7 cellular contexts compared by ENCODE assay signal in genomic region chr2:75627902-75628504, GRCh38. TPM values are rescaled to one million over a fixed set of nuclear protein-coding genes. Genes with fewer than 3 reads are reported as not detected.
DNase-seq lines count a peak whose midpoint lies in the region; ATAC-seq, FAIRE-seq and TF ChIP-seq lines count a peak whose summit lies in the region.

No MANE protein-coding gene starts in this region.

- DNase-seq in GM12891 (ENCODE audit: insufficient read length, low spot score) (peak; percentile 32), NCI-H128 (lab: John Stamatoyannopoulos, UW; ENCODE audit: unreplicated experiment) (peak; percentile 23), T-cell (peak in 32 of 34 experiments; percentile 13 to 62 (median 44)), amygdala (lab: John Stamatoyannopoulos, UW) (peak in 42 of 56 donors; percentile 1 to 80 (median 30)), hepatocyte (ENCODE audit: low spot score) (peak; percentile 90), small intestine (peak; percentile 67)

- no peaks in the 10 kb centered on the region for H3K4me1 Mint-ChIP-seq in T-cell

- peaks cover 30 to 38% of the 10 kb centered on the region in 2 donors for H3K27me3 Mint-ChIP-seq in T-cell

- no peak overlapping the region for H3K27ac Mint-ChIP-seq in T-cell

- CTCF ChIA-PET in T-cell (lab: Charles Lee): interaction anchor here (0.6 to 2.0 kb wide), 8 partner anchors 9 to 937 kb away, joined by 3 to 7 read pairs (median 3); no protein-coding TSS in a partner anchor

- peak; percentile 98 for TF ChIP-seq CTCF in hepatocyte (IDR thresholded peaks at IDR 0.05; ENCODE audit: poor library complexity)

- H3K9me2 ChIP-seq in hepatocyte (replicated peaks; ENCODE audit: insufficient read depth): no peaks in the 10 kb centered on the region

- H3K4me2 ChIP-seq in hepatocyte: peak overlapping the region; percentile 4

- H3K4me3 ChIP-seq in hepatocyte (no peak overlapping the region), small intestine (ENCODE audit: low read depth in 1 of 2, low read length in 2 of 2) (no peak overlapping the region)

- H3K79me2 ChIP-seq in hepatocyte: no peaks in the 10 kb centered on the region

- no peaks in the 10 kb centered on the region for H4K20me1 ChIP-seq in hepatocyte (ENCODE audit: insufficient read depth, poor library complexity, severe bottlenecking)

- no peak overlapping the region for H2AFZ ChIP-seq in hepatocyte

- TF ChIP-seq POLR2A in GM12891 (IDR thresholded peaks at IDR 0.05; ENCODE audit: low read depth, low read length): no peak

- ATAC-seq in HG02588 (IDR thresholded peaks at IDR 0.05; ENCODE audit: unreplicated experiment) (peak; percentile 82), T-cell (replicated peaks in 1 of 4) (peak; percentile 60 to 63 (median 62))

- H3K4me3 Mint-ChIP-seq in T-cell: no peak overlapping the region

- H3K27ac ChIP-seq in hepatocyte (no peak overlapping the region), small intestine (ENCODE audit: low read depth in 1 of 2, low read length in 1 of 2) (no peak overlapping the region)

- FAIRE-seq in GM12891 (lab: Jason Lieb, UNC) (peak; percentile 93), small intestine (lab: Jason Lieb, UNC) (peak; percentile 36)

- H3K9me3 ChIP-seq in hepatocyte (ENCODE audit: low read depth): no peaks in the 10 kb centered on the region
- no peaks in the 10 kb centered on the region for H3K9me3 ChIP-seq in small intestine (ENCODE audit: control insufficient read depth, low read depth)

- H3K4me1 ChIP-seq in hepatocyte (ENCODE audit: insufficient read depth) (no peaks in the 10 kb centered on the region), small intestine (ENCODE audit: control insufficient read depth in 2 of 2, insufficient read depth in 1 of 2, low read depth in 1 of 2, low read length in 1 of 2) (no peaks in the 10 kb centered on the region)

- H3K27me3 ChIP-seq in hepatocyte (no peaks in the 10 kb centered on the region), small intestine (ENCODE audit: control insufficient read depth in 2 of 2, insufficient read depth in 2 of 2, low read length in 2 of 2) (peaks cover 0 to 4% of the 10 kb centered on the region in 2 donors)

- POLR2A ChIA-PET in T-cell (lab: Charles Lee): no interaction called here

- H3K9me3 Mint-ChIP-seq in T-cell: no peaks in the 10 kb centered on the region

- 4% methylated on average over 4 of the region's 4 CpGs for WGBS in hepatocyte (ENCODE audit: low lambda C conversion rate, missing lambda C conversion rate)
- 0 to 2% (median 1%) methylated on average over 4 of the region's 4 CpGs for WGBS in small intestine, 3 donors

- H3K36me3 ChIP-seq in hepatocyte (replicated peaks; ENCODE audit: insufficient read depth, low read depth) (no peaks in the 10 kb centered on the region), small intestine (ENCODE audit: control insufficient read depth in 2 of 2, insufficient read depth in 2 of 2, low read length in 2 of 2) (no peaks in the 10 kb centered on the region)

- H3K36me3 Mint-ChIP-seq in T-cell: no peaks in the 10 kb centered on the region

TF ChIP-seq in GM12891, 5 proteins besides CTCF, POLR2A, EP300 and RAD21:
- no peak for TF ChIP-seq SPI1 (IDR thresholded peaks at IDR 0.05; ENCODE audit: low read depth, low read length)
- no peak for TF ChIP-seq POLR2AphosphoS5 (IDR thresholded peaks at IDR 0.05; ENCODE audit: low read depth, low read length)
- TF ChIP-seq TAF1 (IDR thresholded peaks at IDR 0.05; ENCODE audit: low read depth, low read length): no peak
- no peak for TF ChIP-seq POU2F2 (IDR thresholded peaks at IDR 0.05; ENCODE audit: low read depth, low read length)
- TF ChIP-seq PAX5 (IDR thresholded peaks at IDR 0.05; ENCODE audit: insufficient read depth, low read length, severe bottlenecking): no peak

RNA-seq across cellular contexts. Expression of gene MRPL19, which starts 18.6 kb away (rescaled TPM):
- 35.2 TPM for polyA plus RNA-seq in GM12891 (2012; ENCODE audit: low read depth, missing spikeins)
- total RNA-seq in T-cell (10 to 100 TPM; 16.6 to 31.5 (median 22.6) TPM), hepatocyte (60.9 and 68.7 TPM in 2 replicates)
- polyA plus RNA-seq in hepatocyte (47.9 and 54.3 TPM in 2 replicates), small intestine (10 to 100 TPM; 26.5 to 35.2 (median 29.7) TPM)

Comparison
In these comparisons a context has a peak if more than half of its experiments do, and no peak if none do; other contexts are left out.
1. DNase-seq: peak in every context shown above with its lines; median percentile 90 in hepatocyte; 67 in small intestine; 44 in T-cell; 32 in GM12891; 30 in amygdala; 23 in NCI-H128.